1 cellular context compared by ENCODE assay signal in the genomic region with DNA sequence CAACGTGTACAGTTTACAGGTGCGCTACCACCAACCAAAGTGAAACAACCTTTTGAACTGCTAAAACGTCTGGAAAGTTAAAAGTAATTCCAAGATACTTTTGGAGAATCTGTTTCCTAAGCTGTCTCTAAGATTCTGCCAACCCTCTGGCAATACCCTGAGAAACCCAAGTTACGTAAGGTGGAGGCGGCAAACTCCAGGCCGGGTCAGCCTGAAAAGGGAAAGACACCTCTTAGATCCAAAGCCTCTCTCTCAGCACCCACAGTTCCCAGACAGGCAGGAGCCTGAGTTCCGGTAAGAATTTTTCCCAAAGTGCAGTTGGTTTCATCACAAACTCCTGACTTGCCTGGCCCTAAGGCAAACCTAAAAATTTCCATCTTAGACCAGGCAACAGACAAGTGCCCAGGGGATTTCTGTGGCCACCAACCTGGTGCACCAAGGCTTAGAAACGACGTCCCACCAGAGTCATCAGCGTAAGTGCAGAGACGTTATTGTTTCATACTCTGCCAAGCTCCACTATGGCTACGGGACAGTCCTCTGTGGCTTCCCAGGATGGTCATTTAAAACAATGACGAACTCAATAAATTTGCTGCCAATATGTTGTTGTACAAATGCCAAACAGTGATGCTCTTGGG.
TF ChIP-seq lines count a peak whose summit lies in the region.

No MANE protein-coding gene starts in this region.

TF ChIP-seq in liver, 16 proteins besides CTCF, POLR2A, EP300 and RAD21 (continued from another document):
- TF ChIP-seq, protein P1, sequence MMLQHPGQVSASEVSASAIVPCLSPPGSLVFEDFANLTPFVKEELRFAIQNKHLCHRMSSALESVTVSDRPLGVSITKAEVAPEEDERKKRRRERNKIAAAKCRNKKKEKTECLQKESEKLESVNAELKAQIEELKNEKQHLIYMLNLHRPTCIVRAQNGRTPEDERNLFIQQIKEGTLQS (IDR thresholded peaks at IDR 0.05), result no peak
- TF ChIP-seq, protein P2, sequence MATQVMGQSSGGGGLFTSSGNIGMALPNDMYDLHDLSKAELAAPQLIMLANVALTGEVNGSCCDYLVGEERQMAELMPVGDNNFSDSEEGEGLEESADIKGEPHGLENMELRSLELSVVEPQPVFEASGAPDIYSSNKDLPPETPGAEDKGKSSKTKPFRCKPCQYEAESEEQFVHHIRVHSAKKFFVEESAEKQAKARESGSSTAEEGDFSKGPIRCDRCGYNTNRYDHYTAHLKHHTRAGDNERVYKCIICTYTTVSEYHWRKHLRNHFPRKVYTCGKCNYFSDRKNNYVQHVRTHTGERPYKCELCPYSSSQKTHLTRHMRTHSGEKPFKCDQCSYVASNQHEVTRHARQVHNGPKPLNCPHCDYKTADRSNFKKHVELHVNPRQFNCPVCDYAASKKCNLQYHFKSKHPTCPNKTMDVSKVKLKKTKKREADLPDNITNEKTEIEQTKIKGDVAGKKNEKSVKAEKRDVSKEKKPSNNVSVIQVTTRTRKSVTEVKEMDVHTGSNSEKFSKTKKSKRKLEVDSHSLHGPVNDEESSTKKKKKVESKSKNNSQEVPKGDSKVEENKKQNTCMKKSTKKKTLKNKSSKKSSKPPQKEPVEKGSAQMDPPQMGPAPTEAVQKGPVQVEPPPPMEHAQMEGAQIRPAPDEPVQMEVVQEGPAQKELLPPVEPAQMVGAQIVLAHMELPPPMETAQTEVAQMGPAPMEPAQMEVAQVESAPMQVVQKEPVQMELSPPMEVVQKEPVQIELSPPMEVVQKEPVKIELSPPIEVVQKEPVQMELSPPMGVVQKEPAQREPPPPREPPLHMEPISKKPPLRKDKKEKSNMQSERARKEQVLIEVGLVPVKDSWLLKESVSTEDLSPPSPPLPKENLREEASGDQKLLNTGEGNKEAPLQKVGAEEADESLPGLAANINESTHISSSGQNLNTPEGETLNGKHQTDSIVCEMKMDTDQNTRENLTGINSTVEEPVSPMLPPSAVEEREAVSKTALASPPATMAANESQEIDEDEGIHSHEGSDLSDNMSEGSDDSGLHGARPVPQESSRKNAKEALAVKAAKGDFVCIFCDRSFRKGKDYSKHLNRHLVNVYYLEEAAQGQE (IDR thresholded peaks at IDR 0.05), result no peak
- no peak for TF ChIP-seq FOXA2 (IDR thresholded peaks at IDR 0.05)
TF ChIP-seq in liver: peak in this region for 0.
